1 cellular context compared by ENCODE assay signal in genomic region chr19:47483800-47484690, GRCh38.
A peak's percentile ranks its signal among the peaks of the same experiment; 100 is the strongest.
TF ChIP-seq lines count a peak whose summit lies in the region.

Gene KPTN, minus strand, starts transcription at chr19:47484219. Its CDS starts 59 bp downstream, at chr19:47484160.

TF ChIP-seq in HCT116, 20 proteins besides CTCF, POLR2A, EP300 and RAD21 (continued from another document):
- TF ChIP-seq ZBTB33 (IDR thresholded peaks at IDR 0.05; ENCODE audit: extremely low read depth, insufficient replicate concordance, low read length): no peak
- TF ChIP-seq SRF (IDR thresholded peaks at IDR 0.05; ENCODE audit: low read depth): peak; percentile 91
- TF ChIP-seq JUND (IDR thresholded peaks at IDR 0.05): no peak
- TF ChIP-seq FOSL1 (IDR thresholded peaks at IDR 0.05; ENCODE audit: low read depth): no peak
- TF ChIP-seq TCF7L2 (IDR thresholded peaks at IDR 0.05; ENCODE audit: borderline replicate concordance, extremely low read depth, insufficient read depth, insufficient read length): no peak
- TF ChIP-seq ELF1 (IDR thresholded peaks at IDR 0.05; ENCODE audit: borderline replicate concordance, low read depth): no peak; the same call in 1 of the 2 replicates
- 0 out of 2 replicates have a peak, but pooled peaks have one; percentile 55 for TF ChIP-seq SP1 (IDR thresholded peaks at IDR 0.05; ENCODE audit: low read depth)
- no peak for TF ChIP-seq CEBPB (IDR thresholded peaks at IDR 0.05; ENCODE audit: low read depth)
- TF ChIP-seq EZH2phosphoT487 (IDR thresholded peaks at IDR 0.05; ENCODE audit: borderline replicate concordance): no peak
- TF ChIP-seq POLR2AphosphoS5 (IDR thresholded peaks at IDR 0.05; ENCODE audit: low read depth, low read length): peak; percentile 73
